16 cellular contexts compared by ENCODE assay signal in genomic region chr12:25725874-25726273, GRCh38.
DNase-seq lines count a peak whose midpoint lies in the region; ATAC-seq lines count a peak whose summit lies in the region.
"Had no signal": no experiment of that assay in that cellular context is flagged by ENCODE, and none has a peak within 500 bp of the region (broad histone marks: within the 10 kb centered on the region; RNA-seq: fewer than 3 reads in every experiment).

No MANE protein-coding gene starts in this region.

- ATAC-seq in GM21360 (IDR thresholded peaks at IDR 0.05; ENCODE audit: unreplicated experiment): no peak
- ATAC-seq: HepG2 had no signal

- peak; percentile 98 for DNase-seq in DMS53 treated with DMSO at 0.1 percent for 48 hours (lab: John Stamatoyannopoulos, UW; ENCODE audit: unreplicated experiment)
- peak; percentile 14 for DNase-seq in LHCN-M2 (ENCODE audit: low read depth)
- peak; percentile 88 for DNase-seq in fibroblast of gingiva (ENCODE audit: low read depth)
- DNase-seq in myocyte (ENCODE audit: low read depth): peak; percentile 18
- DNase-seq in HuH-7.5 (ENCODE audit: low spot score): no peak
- no peak for DNase-seq in mesenteric fat pad (ENCODE audit: low spot score)
- DNase-seq: activated CD8-positive, alpha-beta memory T cell treated with anti-CD3 and anti-CD28 coated beads, Interleukin-2, amount 50 U/mL, for 48 hours; foreskin melanocyte; NCI-H1092; NCI-H2171 treated with DMSO at 0.1 percent for 48 hours; NK-92 treated with Interleukin-12 subunit alpha and Interleukin-12 subunit beta, amount 100 ng/mL, for 24 hours; retina; stimulated activated CD4-positive, alpha-beta T cell treated with anti-CD3 and anti-CD28 coated beads, Interleukin-2, amount 100 ng/mL, for 24 hours; T-helper 2 cell had no signal

Comparison
In these comparisons a context has a peak if more than half of its experiments do, and no peak if none do; other contexts are left out.
1. DNase-seq: peak in DMS53 treated with DMSO at 0.1 percent for 48 hours (single experiment), LHCN-M2 (single experiment), fibroblast of gingiva (single experiment) and myocyte (single experiment); none in HuH-7.5 (single experiment) and mesenteric fat pad (single experiment).